ENCODE assay signal across 1 cellular context in the genomic region with DNA sequence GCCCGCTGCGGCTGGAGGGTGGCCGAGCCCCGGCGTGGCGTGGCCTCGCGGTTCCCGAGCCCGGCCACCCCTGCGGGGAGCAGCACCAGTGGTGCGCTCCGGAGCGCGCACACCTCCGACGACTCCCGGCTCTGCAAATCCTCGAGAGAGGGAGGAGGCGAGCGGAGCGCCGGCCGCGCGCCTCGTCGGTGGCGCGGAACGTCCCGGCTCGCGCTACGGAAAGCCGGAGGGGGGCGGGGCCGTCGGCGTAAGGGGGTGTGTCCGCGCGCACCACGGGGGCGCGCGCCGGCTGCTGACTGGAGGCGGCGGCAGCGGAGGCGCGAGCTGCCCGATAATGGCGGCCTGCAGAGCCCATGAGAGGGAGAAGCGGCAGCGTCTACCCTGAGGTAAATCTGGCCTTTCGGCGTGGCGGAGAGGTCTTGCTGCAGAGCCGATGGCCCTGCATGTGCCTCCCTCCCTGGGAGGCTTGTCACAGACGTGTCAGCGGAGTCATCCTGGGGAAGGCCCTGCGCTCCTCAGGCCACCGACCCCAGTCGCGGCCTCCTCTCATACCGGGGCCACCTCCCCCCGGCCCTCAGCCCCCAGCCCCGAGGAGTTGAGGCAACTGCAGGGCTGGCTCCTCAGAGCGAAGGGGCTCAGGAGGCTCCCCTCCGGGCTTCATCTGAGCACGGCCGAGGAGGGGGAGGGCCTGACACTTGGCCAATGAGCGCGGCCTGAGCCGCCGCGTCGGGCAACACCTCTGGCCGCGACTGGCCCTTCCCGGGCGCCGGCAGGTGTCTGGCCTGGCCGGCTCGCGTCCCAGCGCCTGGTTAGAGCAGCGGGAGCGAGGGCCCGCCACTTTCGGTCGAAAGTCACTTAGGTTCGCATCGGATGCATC.
TF ChIP-seq lines count a peak whose summit lies in the region.

A gene (plus strand): TSS at position 295 of the 877 bp plus-strand sequence. CDS start 2,485 bp downstream, outside the sequence.

TF ChIP-seq in K562, 482 proteins besides CTCF, POLR2A, EP300 and RAD21 (continued from another document and continues in another):
- TF ChIP-seq, protein P1, sequence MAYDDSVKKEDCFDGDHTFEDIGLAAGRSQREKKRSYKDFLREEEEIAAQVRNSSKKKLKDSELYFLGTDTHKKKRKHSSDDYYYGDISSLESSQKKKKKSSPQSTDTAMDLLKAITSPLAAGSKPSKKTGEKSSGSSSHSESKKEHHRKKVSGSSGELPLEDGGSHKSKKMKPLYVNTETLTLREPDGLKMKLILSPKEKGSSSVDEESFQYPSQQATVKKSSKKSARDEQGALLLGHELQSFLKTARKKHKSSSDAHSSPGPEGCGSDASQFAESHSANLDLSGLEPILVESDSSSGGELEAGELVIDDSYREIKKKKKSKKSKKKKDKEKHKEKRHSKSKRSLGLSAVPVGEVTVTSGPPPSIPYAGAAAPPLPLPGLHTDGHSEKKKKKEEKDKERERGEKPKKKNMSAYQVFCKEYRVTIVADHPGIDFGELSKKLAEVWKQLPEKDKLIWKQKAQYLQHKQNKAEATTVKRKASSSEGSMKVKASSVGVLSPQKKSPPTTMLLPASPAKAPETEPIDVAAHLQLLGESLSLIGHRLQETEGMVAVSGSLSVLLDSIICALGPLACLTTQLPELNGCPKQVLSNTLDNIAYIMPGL (CRISPR knock-in tag; IDR thresholded peaks at IDR 0.05) = no peak; the same call in 1 of the 2 replicates
- TF ChIP-seq, protein P2, sequence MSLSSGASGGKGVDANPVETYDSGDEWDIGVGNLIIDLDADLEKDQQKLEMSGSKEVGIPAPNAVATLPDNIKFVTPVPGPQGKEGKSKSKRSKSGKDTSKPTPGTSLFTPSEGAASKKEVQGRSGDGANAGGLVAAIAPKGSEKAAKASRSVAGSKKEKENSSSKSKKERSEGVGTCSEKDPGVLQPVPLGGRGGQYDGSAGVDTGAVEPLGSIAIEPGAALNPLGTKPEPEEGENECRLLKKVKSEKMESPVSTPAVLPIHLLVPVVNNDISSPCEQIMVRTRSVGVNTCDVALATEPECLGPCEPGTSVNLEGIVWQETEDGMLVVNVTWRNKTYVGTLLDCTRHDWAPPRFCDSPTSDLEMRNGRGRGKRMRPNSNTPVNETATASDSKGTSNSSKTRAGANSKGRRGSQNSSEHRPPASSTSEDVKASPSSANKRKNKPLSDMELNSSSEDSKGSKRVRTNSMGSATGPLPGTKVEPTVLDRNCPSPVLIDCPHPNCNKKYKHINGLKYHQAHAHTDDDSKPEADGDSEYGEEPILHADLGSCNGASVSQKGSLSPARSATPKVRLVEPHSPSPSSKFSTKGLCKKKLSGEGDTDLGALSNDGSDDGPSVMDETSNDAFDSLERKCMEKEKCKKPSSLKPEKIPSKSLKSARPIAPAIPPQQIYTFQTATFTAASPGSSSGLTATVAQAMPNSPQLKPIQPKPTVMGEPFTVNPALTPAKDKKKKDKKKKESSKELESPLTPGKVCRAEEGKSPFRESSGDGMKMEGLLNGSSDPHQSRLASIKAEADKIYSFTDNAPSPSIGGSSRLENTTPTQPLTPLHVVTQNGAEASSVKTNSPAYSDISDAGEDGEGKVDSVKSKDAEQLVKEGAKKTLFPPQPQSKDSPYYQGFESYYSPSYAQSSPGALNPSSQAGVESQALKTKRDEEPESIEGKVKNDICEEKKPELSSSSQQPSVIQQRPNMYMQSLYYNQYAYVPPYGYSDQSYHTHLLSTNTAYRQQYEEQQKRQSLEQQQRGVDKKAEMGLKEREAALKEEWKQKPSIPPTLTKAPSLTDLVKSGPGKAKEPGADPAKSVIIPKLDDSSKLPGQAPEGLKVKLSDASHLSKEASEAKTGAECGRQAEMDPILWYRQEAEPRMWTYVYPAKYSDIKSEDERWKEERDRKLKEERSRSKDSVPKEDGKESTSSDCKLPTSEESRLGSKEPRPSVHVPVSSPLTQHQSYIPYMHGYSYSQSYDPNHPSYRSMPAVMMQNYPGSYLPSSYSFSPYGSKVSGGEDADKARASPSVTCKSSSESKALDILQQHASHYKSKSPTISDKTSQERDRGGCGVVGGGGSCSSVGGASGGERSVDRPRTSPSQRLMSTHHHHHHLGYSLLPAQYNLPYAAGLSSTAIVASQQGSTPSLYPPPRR (CRISPR knock-in tag; IDR thresholded peaks at IDR 0.05; ENCODE audit: borderline replicate concordance) = peak; percentile 78; the same call in 1 of the 2 replicates
- TF ChIP-seq HNRNPL (IDR thresholded peaks at IDR 0.05; ENCODE audit: low read depth, low read length) (no peak), PYGO2 (tag; IDR thresholded peaks at IDR 0.05) (no peak), ESRRB (CRISPR knock-in tag; IDR thresholded peaks at IDR 0.05; ENCODE audit: borderline replicate concordance) (no peak), CBFB (CRISPR knock-in tag; IDR thresholded peaks at IDR 0.05) (0 out of 2 replicates have a peak, but pooled peaks have one; percentile 42), KAT2B (IDR thresholded peaks at IDR 0.05; ENCODE audit: low read depth, low read length) (no peak), CBX1 (IDR thresholded peaks at IDR 0.05; ENCODE audit: low read depth) (no peak), NCOA1 (IDR thresholded peaks at IDR 0.05; ENCODE audit: low read depth) (no peak; the same call in 1 of the 2 replicates), ZNF24 (IDR thresholded peaks at IDR 0.05) (no peak), NCOR1 (IDR thresholded peaks at IDR 0.05) (no peak), TBP (optimal IDR thresholded peaks at IDR 0.05; ENCODE audit: low read depth, low read length) (peak; percentile 73), CEBPG (CRISPR knock-in tag; IDR thresholded peaks at IDR 0.05) (no peak), CEBPG (tag; conservative IDR thresholded peaks at IDR 0.05 in 1 of 2, IDR thresholded peaks at IDR 0.05 in 1 of 2) (no peak), ARID1B (IDR thresholded peaks at IDR 0.05) (0 out of 2 replicates have a peak, but pooled peaks have one; percentile 3), ELF4 (CRISPR knock-in tag; IDR thresholded peaks at IDR 0.05) (peak; percentile 48; the same call in 1 of the 2 replicates), ZNF324 (CRISPR knock-in tag; IDR thresholded peaks at IDR 0.05) (0 out of 2 replicates have a peak, but pooled peaks have one; percentile 29), HCFC1 (IDR thresholded peaks at IDR 0.05; ENCODE audit: low read depth, low read length) (peak; percentile 70), RBM17 (IDR thresholded peaks at IDR 0.05; ENCODE audit: borderline replicate concordance, low read depth, low read length) (no peak), RBFOX2 (IDR thresholded peaks at IDR 0.05; ENCODE audit: low read depth, low read length) (peak; percentile 83), ZNF384 (IDR thresholded peaks at IDR 0.05; ENCODE audit: low read depth, low read length) (no peak), GTF2E2 (tag; IDR thresholded peaks at IDR 0.05) (no peak; the same call in 1 of the 2 replicates), MTA2 (IDR thresholded peaks at IDR 0.05; ENCODE audit: low read depth) (no peak), ZNF766 (CRISPR knock-in tag; conservative IDR thresholded peaks at IDR 0.05) (peak; percentile 84; the same call in 1 of the 2 replicates), DIDO1 (tag; IDR thresholded peaks at IDR 0.05; ENCODE audit: low read depth) (no peak), RBM39 (optimal IDR thresholded peaks at IDR 0.05; ENCODE audit: low read depth, low read length) (no peak), HDGF (IDR thresholded peaks at IDR 0.05) (no peak), RNF2 (IDR thresholded peaks at IDR 0.05) (0 out of 2 replicates have a peak, but pooled peaks have one; percentile 3)
- TF ChIP-seq, protein P3, sequence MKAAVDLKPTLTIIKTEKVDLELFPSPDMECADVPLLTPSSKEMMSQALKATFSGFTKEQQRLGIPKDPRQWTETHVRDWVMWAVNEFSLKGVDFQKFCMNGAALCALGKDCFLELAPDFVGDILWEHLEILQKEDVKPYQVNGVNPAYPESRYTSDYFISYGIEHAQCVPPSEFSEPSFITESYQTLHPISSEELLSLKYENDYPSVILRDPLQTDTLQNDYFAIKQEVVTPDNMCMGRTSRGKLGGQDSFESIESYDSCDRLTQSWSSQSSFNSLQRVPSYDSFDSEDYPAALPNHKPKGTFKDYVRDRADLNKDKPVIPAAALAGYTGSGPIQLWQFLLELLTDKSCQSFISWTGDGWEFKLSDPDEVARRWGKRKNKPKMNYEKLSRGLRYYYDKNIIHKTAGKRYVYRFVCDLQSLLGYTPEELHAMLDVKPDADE (conservative IDR thresholded peaks at IDR 0.05; ENCODE audit: control insufficient read depth, low read depth, low read length) = peak; percentile 79
- TF ChIP-seq, protein P4, sequence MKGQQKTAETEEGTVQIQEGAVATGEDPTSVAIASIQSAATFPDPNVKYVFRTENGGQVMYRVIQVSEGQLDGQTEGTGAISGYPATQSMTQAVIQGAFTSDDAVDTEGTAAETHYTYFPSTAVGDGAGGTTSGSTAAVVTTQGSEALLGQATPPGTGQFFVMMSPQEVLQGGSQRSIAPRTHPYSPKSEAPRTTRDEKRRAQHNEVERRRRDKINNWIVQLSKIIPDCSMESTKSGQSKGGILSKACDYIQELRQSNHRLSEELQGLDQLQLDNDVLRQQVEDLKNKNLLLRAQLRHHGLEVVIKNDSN (CRISPR knock-in tag; IDR thresholded peaks at IDR 0.05) = peak; percentile 55; the same call in 1 of the 2 replicates
- TF ChIP-seq, protein P5, sequence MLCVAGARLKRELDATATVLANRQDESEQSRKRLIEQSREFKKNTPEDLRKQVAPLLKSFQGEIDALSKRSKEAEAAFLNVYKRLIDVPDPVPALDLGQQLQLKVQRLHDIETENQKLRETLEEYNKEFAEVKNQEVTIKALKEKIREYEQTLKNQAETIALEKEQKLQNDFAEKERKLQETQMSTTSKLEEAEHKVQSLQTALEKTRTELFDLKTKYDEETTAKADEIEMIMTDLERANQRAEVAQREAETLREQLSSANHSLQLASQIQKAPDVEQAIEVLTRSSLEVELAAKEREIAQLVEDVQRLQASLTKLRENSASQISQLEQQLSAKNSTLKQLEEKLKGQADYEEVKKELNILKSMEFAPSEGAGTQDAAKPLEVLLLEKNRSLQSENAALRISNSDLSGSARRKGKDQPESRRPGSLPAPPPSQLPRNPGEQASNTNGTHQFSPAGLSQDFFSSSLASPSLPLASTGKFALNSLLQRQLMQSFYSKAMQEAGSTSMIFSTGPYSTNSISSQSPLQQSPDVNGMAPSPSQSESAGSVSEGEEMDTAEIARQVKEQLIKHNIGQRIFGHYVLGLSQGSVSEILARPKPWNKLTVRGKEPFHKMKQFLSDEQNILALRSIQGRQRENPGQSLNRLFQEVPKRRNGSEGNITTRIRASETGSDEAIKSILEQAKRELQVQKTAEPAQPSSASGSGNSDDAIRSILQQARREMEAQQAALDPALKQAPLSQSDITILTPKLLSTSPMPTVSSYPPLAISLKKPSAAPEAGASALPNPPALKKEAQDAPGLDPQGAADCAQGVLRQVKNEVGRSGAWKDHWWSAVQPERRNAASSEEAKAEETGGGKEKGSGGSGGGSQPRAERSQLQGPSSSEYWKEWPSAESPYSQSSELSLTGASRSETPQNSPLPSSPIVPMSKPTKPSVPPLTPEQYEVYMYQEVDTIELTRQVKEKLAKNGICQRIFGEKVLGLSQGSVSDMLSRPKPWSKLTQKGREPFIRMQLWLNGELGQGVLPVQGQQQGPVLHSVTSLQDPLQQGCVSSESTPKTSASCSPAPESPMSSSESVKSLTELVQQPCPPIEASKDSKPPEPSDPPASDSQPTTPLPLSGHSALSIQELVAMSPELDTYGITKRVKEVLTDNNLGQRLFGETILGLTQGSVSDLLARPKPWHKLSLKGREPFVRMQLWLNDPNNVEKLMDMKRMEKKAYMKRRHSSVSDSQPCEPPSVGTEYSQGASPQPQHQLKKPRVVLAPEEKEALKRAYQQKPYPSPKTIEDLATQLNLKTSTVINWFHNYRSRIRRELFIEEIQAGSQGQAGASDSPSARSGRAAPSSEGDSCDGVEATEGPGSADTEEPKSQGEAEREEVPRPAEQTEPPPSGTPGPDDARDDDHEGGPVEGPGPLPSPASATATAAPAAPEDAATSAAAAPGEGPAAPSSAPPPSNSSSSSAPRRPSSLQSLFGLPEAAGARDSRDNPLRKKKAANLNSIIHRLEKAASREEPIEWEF (CRISPR knock-in tag; IDR thresholded peaks at IDR 0.05) = peak; percentile 87; the same call in 1 of the 2 replicates
- TF ChIP-seq, protein P6, sequence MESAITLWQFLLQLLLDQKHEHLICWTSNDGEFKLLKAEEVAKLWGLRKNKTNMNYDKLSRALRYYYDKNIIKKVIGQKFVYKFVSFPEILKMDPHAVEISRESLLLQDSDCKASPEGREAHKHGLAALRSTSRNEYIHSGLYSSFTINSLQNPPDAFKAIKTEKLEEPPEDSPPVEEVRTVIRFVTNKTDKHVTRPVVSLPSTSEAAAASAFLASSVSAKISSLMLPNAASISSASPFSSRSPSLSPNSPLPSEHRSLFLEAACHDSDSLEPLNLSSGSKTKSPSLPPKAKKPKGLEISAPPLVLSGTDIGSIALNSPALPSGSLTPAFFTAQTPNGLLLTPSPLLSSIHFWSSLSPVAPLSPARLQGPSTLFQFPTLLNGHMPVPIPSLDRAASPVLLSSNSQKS (CRISPR knock-in tag; IDR thresholded peaks at IDR 0.05) = no peak
- TF ChIP-seq, protein P7, sequence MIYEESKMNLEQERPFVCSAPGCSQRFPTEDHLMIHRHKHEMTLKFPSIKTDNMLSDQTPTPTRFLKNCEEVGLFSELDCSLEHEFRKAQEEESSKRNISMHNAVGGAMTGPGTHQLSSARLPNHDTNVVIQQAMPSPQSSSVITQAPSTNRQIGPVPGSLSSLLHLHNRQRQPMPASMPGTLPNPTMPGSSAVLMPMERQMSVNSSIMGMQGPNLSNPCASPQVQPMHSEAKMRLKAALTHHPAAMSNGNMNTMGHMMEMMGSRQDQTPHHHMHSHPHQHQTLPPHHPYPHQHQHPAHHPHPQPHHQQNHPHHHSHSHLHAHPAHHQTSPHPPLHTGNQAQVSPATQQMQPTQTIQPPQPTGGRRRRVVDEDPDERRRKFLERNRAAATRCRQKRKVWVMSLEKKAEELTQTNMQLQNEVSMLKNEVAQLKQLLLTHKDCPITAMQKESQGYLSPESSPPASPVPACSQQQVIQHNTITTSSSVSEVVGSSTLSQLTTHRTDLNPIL (CRISPR knock-in tag; IDR thresholded peaks at IDR 0.05) = no peak
- TF ChIP-seq, protein P8, sequence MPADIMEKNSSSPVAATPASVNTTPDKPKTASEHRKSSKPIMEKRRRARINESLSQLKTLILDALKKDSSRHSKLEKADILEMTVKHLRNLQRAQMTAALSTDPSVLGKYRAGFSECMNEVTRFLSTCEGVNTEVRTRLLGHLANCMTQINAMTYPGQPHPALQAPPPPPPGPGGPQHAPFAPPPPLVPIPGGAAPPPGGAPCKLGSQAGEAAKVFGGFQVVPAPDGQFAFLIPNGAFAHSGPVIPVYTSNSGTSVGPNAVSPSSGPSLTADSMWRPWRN (IDR thresholded peaks at IDR 0.05; ENCODE audit: low read depth) = no peak
- TF ChIP-seq, protein P9, sequence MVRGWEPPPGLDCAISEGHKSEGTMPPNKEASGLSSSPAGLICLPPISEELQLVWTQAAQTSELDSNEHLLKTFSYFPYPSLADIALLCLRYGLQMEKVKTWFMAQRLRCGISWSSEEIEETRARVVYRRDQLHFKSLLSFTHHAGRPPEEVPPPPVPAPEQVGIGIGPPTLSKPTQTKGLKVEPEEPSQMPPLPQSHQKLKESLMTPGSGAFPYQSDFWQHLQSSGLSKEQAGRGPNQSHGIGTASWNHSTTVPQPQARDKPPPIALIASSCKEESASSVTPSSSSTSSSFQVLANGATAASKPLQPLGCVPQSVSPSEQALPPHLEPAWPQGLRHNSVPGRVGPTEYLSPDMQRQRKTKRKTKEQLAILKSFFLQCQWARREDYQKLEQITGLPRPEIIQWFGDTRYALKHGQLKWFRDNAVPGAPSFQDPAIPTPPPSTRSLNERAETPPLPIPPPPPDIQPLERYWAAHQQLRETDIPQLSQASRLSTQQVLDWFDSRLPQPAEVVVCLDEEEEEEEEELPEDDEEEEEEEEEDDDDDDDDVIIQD (CRISPR knock-in tag; IDR thresholded peaks at IDR 0.05) = 0 out of 2 replicates have a peak, but pooled peaks have one; percentile 65
